In genomic region chr2:66641685-66642084, GRCh38 we compare ENCODE assay signal across 36 cellular contexts.
"Had no signal": no experiment of that assay in that cellular context is flagged by ENCODE, and none has a peak within 500 bp of the region (broad histone marks: within the 10 kb centered on the region; RNA-seq: fewer than 3 reads in every experiment).

No MANE protein-coding gene starts in this region.

- DNase-seq: Karpas-422, Kasumi-1, KBM-7, KG1, MG63, MM.1S, MV-4-11, NCI-H1048, NCI-H1092, NCI-H1092 treated with DMSO at 0.1 percent for 48 hours, NCI-H1105, NCI-H1105 treated with DMSO at 0.1 percent for 48 hours, NCI-H1417, NCI-H1417 treated with DMSO at 0.1 percent for 48 hours, NCI-H146, NCI-H1694, NCI-H1694 treated with DMSO at 0.1 percent for 48 hours, NCI-H187, NCI-H187 treated with DMSO at 0.1 percent for 48 hours, NCI-H1930, NCI-H2029, NCI-H2029 treated with DMSO at 0.1 percent for 48 hours, NCI-H2081, NCI-H2081 treated with DMSO at 0.1 percent for 48 hours, NCI-H2107, NCI-H2171, NCI-H2171 treated with DMSO at 0.1 percent for 48 hours, NCI-H2227 treated with DMSO at 0.1 percent for 48 hours, NCI-H226, NCI-H345, NCI-H446, NCI-H446 treated with DMSO at 0.1 percent for 48 hours, NCI-H510A, NCI-H510A treated with DMSO at 0.1 percent for 48 hours, NCI-H524 had no signal

- H3K9me3 ChIP-seq: MG63 had no signal

- H3K27me3 ChIP-seq: MG63 had no signal

- H3K4me3 ChIP-seq: MG63 had no signal

- H3K36me3 ChIP-seq: MG63 had no signal

- H3K27ac ChIP-seq: KMS-11 had no signal

- H3K4me2 ChIP-seq: KMS-11 had no signal
